In the genomic region with DNA sequence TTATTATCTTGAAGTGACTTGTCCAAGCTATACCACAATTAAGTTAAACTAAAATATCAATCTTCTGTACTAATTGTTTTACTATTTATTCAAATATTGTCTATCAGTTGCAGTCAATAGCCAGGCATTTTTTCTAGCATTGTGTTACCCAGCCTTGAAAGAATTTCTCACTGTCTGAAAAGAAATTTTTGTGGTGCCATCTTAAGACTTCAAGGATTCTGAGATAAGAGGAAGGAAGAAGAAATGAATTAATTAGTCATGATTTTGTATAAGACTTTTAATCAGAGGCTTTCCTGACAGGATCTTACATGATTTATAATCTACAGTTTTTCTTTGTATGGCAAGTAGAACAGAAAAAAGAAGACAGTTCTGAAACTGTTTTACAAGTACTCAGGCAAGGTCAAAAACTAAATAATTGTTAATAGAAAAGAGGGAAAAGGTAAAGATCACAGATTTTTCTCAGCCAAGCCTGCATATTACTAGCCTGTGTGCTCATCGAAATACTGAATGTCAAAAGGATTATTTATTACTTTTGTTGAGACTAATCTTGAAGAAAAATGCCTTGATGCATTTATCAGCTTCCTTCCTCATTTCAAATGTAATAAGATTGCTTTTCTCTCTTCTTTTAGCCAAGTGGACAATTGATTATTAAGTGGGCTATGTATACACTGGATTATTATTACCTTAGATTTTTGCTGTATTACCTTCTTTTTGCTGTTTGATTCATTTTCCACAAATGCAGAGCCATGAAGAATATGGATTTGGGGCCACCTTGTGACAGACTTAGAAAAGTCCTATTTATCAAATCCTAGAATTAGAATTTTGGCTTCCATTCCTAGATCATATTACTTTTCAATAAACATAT, we compare ENCODE assay signal across 10 cellular contexts. TPM values are rescaled to one million over a fixed set of nuclear protein-coding genes. Genes with fewer than 3 reads are reported as not detected.
DNase-seq lines count a peak whose midpoint lies in the region; ATAC-seq and TF ChIP-seq lines count a peak whose summit lies in the region.
"Had no signal": no experiment of that assay in that cellular context is flagged by ENCODE, and none has a peak within 500 bp of the region (broad histone marks: within the 10 kb centered on the region; RNA-seq: fewer than 3 reads in every experiment).

No MANE protein-coding gene starts in this region.

- intact Hi-C loops in left colon (cut with DNase I, micrococcal nuclease): no loop called here

- DNase-seq in AG09319 (ENCODE audit: extremely low read depth, low read depth) (no peak), HFF-Myc (ENCODE audit: extremely low read depth, low read depth) (no peak), kidney epithelial cell (ENCODE audit: low read depth) (no peak), DMS153 treated with DMSO at 0.1 percent for 48 hours (lab: John Stamatoyannopoulos, UW; ENCODE audit: unreplicated experiment) (no peak), left colon (no peak)
- DNase-seq: NCI-H82 had no signal

- H3K4me3 ChIP-seq in HFF-Myc (replicated peaks; ENCODE audit: low read depth, low read length) (no peak overlapping the region), kidney epithelial cell (ENCODE audit: low read depth, low read length) (no peak overlapping the region)

- no peak for ATAC-seq in GM19328 (IDR thresholded peaks at IDR 0.05; ENCODE audit: unreplicated experiment)
- ATAC-seq in left colon: no peak
- ATAC-seq in HG02885 (IDR thresholded peaks at IDR 0.05; ENCODE audit: poor library complexity, unreplicated experiment): no peak

- peak; percentile 49 for TF ChIP-seq CTCF in AG09319 (IDR thresholded peaks at IDR 0.05; ENCODE audit: low read depth, low read length)
- TF ChIP-seq CTCF in HFF-Myc (IDR thresholded peaks at IDR 0.05; ENCODE audit: low read depth, low read length, missing control alignments): peak; percentile 27
- TF ChIP-seq CTCF in VCaP (conservative IDR thresholded peaks at IDR 0.05): peak; percentile 89
- peak; percentile 43 for TF ChIP-seq CTCF in kidney epithelial cell (IDR thresholded peaks at IDR 0.05; ENCODE audit: insufficient read depth, low read length, poor library complexity, severe bottlenecking)

- no peak overlapping the region for H3K27ac ChIP-seq in VCaP
- H3K27ac ChIP-seq: neutrophil had no signal

- no peaks in the 10 kb centered on the region for H3K27me3 ChIP-seq in kidney epithelial cell (ENCODE audit: control insufficient read depth, insufficient read depth, low read length)
- H3K27me3 ChIP-seq: neutrophil had no signal

- H3K36me3 ChIP-seq in kidney epithelial cell (ENCODE audit: control insufficient read depth, insufficient read depth, low read length): no peaks in the 10 kb centered on the region
- H3K36me3 ChIP-seq: neutrophil had no signal

RNA-seq across cellular contexts. Expression of a gene that starts 53.8 kb away (rescaled TPM):
- 75.9 and 112 TPM in 2 replicates for total RNA-seq in kidney epithelial cell
- total RNA-seq in left colon: 10 to 100 TPM in 1 of 2 donors, 1 to 10 TPM in 1; 4.3 to 22.3 TPM

RNA-seq across cellular contexts. Expression of a gene that starts 58.8 kb away (rescaled TPM):
- total RNA-seq in kidney epithelial cell (not detected in 2 replicates), left colon (1 to 10 TPM in 1 of 2 donors, not detected in 1; 2.3 TPM)

Comparison
In these comparisons a context has a peak if more than half of its experiments do, and no peak if none do; other contexts are left out.
1. CTCF ChIP-seq: peak in every context shown above with its lines; median percentile 89 in VCaP; 49 in AG09319; 43 in kidney epithelial cell; 27 in HFF-Myc.